In genomic region chr12:110307372-110307771, GRCh38 we compare ENCODE assay signal across 1 cellular context.
TF ChIP-seq lines count a peak whose summit lies in the region.

No MANE protein-coding gene starts in this region.

TF ChIP-seq in SK-N-SH treated with all-trans-retinoic acid at 6 μM for 48 hours, 23 proteins besides CTCF, POLR2A, EP300 and RAD21 (continued from another document):
- no peak for TF ChIP-seq POU6F1 (CRISPR knock-in tag; IDR thresholded peaks at IDR 0.05; ENCODE audit: borderline replicate concordance, low read depth)
- no peak for TF ChIP-seq ISL1 (CRISPR knock-in tag; IDR thresholded peaks at IDR 0.05)
- no peak for TF ChIP-seq ZC3H10 (CRISPR knock-in tag; IDR thresholded peaks at IDR 0.05)
- no peak for TF ChIP-seq ZNF70 (CRISPR knock-in tag; IDR thresholded peaks at IDR 0.05)
- no peak for TF ChIP-seq PPARA (CRISPR knock-in tag; IDR thresholded peaks at IDR 0.05; ENCODE audit: borderline replicate concordance)
- TF ChIP-seq SNAI2 (CRISPR knock-in tag; IDR thresholded peaks at IDR 0.05): no peak
- no peak for TF ChIP-seq BACH2 (CRISPR knock-in tag; IDR thresholded peaks at IDR 0.05; ENCODE audit: borderline replicate concordance)
- no peak for TF ChIP-seq CSDC2 (CRISPR knock-in tag; IDR thresholded peaks at IDR 0.05)
- no peak for TF ChIP-seq GLIS3 (CRISPR knock-in tag; IDR thresholded peaks at IDR 0.05)
- no peak for TF ChIP-seq ZNF565 (CRISPR knock-in tag; conservative IDR thresholded peaks at IDR 0.05; ENCODE audit: low read depth)
- TF ChIP-seq ZFP30 (CRISPR knock-in tag; IDR thresholded peaks at IDR 0.05): no peak
